ENCODE assay signal across 2 cellular contexts in the genomic region with DNA sequence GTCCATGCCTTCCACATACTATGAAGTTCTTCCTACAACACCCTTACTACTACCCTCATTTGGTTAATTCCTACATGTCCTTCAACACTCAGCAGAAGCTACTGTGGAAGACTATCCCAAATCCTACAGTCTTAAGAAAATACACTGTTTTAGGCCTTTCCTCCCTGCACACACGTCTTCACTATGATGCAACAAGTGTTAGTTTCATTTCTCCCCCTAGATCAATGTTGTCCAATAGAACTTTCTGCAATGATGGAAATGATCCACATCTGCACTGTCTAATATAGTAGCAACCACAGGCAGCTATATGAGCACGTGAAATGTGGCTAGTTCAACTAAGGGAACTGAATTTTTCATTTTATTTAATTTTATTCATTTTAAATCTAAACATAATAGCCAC.
TF ChIP-seq lines count a peak whose summit lies in the region.

No MANE protein-coding gene starts in this region.

TF ChIP-seq in A549, 52 proteins besides CTCF, POLR2A, EP300 and RAD21:
- TF ChIP-seq, protein P1, sequence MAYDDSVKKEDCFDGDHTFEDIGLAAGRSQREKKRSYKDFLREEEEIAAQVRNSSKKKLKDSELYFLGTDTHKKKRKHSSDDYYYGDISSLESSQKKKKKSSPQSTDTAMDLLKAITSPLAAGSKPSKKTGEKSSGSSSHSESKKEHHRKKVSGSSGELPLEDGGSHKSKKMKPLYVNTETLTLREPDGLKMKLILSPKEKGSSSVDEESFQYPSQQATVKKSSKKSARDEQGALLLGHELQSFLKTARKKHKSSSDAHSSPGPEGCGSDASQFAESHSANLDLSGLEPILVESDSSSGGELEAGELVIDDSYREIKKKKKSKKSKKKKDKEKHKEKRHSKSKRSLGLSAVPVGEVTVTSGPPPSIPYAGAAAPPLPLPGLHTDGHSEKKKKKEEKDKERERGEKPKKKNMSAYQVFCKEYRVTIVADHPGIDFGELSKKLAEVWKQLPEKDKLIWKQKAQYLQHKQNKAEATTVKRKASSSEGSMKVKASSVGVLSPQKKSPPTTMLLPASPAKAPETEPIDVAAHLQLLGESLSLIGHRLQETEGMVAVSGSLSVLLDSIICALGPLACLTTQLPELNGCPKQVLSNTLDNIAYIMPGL (CRISPR knock-in tag; IDR thresholded peaks at IDR 0.05; ENCODE audit: borderline replicate concordance) = no peak
- TF ChIP-seq, protein P2, sequence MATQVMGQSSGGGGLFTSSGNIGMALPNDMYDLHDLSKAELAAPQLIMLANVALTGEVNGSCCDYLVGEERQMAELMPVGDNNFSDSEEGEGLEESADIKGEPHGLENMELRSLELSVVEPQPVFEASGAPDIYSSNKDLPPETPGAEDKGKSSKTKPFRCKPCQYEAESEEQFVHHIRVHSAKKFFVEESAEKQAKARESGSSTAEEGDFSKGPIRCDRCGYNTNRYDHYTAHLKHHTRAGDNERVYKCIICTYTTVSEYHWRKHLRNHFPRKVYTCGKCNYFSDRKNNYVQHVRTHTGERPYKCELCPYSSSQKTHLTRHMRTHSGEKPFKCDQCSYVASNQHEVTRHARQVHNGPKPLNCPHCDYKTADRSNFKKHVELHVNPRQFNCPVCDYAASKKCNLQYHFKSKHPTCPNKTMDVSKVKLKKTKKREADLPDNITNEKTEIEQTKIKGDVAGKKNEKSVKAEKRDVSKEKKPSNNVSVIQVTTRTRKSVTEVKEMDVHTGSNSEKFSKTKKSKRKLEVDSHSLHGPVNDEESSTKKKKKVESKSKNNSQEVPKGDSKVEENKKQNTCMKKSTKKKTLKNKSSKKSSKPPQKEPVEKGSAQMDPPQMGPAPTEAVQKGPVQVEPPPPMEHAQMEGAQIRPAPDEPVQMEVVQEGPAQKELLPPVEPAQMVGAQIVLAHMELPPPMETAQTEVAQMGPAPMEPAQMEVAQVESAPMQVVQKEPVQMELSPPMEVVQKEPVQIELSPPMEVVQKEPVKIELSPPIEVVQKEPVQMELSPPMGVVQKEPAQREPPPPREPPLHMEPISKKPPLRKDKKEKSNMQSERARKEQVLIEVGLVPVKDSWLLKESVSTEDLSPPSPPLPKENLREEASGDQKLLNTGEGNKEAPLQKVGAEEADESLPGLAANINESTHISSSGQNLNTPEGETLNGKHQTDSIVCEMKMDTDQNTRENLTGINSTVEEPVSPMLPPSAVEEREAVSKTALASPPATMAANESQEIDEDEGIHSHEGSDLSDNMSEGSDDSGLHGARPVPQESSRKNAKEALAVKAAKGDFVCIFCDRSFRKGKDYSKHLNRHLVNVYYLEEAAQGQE (IDR thresholded peaks at IDR 0.05) = peak; percentile 40; the same call in 1 of the 2 replicates
- no peak for TF ChIP-seq POLR2AphosphoS2 (conservative IDR thresholded peaks at IDR 0.05; ENCODE audit: low read length)
- TF ChIP-seq, protein P3, sequence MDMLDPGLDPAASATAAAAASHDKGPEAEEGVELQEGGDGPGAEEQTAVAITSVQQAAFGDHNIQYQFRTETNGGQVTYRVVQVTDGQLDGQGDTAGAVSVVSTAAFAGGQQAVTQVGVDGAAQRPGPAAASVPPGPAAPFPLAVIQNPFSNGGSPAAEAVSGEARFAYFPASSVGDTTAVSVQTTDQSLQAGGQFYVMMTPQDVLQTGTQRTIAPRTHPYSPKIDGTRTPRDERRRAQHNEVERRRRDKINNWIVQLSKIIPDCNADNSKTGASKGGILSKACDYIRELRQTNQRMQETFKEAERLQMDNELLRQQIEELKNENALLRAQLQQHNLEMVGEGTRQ (IDR thresholded peaks at IDR 0.05) = no peak

TF ChIP-seq in HepG2, 621 proteins besides CTCF, POLR2A, EP300 and RAD21:
- TF ChIP-seq ZNF274 (CRISPR knock-in tag; IDR thresholded peaks at IDR 0.05) (no peak), CEBPB (IDR thresholded peaks at IDR 0.05; ENCODE audit: borderline replicate concordance, low read depth, low read length) (peak; percentile 26; the same call in 1 of the 2 replicates)
